ENCODE assay signal across 17 cellular contexts in the genomic region with DNA sequence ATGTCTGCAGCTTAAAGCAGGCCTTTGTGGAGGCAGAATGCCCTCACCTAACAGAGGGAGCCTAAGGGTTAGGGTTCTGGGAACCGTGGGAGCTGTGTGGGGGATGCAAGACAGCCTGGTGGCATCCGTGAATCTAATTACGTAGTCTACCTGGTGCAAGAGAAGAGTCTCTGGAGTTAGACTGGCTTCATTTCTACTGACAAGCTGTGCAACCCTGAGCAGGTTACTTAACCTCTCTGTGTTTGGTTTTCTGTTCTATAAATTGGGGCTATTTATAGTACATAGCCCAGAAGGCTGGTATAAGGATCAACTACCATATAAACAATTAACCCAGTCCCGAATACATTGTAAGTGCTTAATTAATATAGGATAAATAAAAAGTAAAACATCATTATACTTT. TPM values are rescaled to one million over a fixed set of nuclear protein-coding genes. Genes with fewer than 3 reads are reported as not detected.
DNase-seq lines count a peak whose midpoint lies in the region; ATAC-seq, FAIRE-seq and TF ChIP-seq lines count a peak whose summit lies in the region.
"Had no signal": no experiment of that assay in that cellular context is flagged by ENCODE, and none has a peak within 500 bp of the region (broad histone marks: within the 10 kb centered on the region; RNA-seq: fewer than 3 reads in every experiment).

No MANE protein-coding gene starts in this region.

- no peak for TF ChIP-seq POLR2A in H1 (IDR thresholded peaks at IDR 0.05; ENCODE audit: control extremely low read depth in 1 of 2, low read depth in 2 of 2, low read length in 2 of 2)
- no peak for TF ChIP-seq POLR2A in uterus (IDR thresholded peaks at IDR 0.05)
- no peak for TF ChIP-seq POLR2A in adrenal gland (IDR thresholded peaks at IDR 0.05)

- H3K4me1 ChIP-seq in HEK293 (ENCODE audit: control insufficient read depth, insufficient read depth, low read length): no peaks in the 10 kb centered on the region
- peaks cover 3 to 8% (median 4%) of the 10 kb centered on the region in 4 experiments; a peak in 5 of 7 replicates for H3K4me1 ChIP-seq in H1 (replicated peaks in 1 of 4; ENCODE audit: control insufficient read depth in 3 of 4, insufficient read depth in 4 of 4, low read length in 3 of 4)
- peaks cover 4 to 5% of the 10 kb centered on the region in 2 donors for H3K4me1 ChIP-seq in uterus
- H3K4me1 ChIP-seq in adrenal gland (replicated peaks in 1 of 2): peaks cover 0 to 10% of the 10 kb centered on the region in 2 donors
- H3K4me1 ChIP-seq: Caco-2, HAP-1 had no signal

- intact Hi-C loops in uterus (cut with DNase I; ENCODE audit: low total_unique reads) (no loop called here), adrenal gland (cut with DNase I) (no loop called here)

- H4K91ac ChIP-seq in H1 (replicated peaks; ENCODE audit: insufficient read length, low read length): no peak overlapping the region

- H3K9me3 ChIP-seq in HEK293 (ENCODE audit: control insufficient read depth, insufficient read depth, low read depth, low read length) (no peaks in the 10 kb centered on the region), H1 (ENCODE audit: insufficient read depth in 2 of 2, low read depth in 1 of 2, low read length in 1 of 2) (no peaks in the 10 kb centered on the region), uterus (no peaks in the 10 kb centered on the region), adrenal gland (replicated peaks in 1 of 3) (no peaks in the 10 kb centered on the region)
- H3K9me3 ChIP-seq: Caco-2, HAP-1 had no signal

- no peak overlapping the region for H4K5ac ChIP-seq in H1 (ENCODE audit: insufficient read length, low read depth, low read length)

- H3K4me2 ChIP-seq in H1 (ENCODE audit: insufficient read depth in 1 of 2, low read depth in 2 of 2, low read length in 2 of 2): no peak overlapping the region

- H3K4me3 ChIP-seq in HEK293 (ENCODE audit: low read depth, low read length) (no peak overlapping the region), H1 (ENCODE audit: extremely low read depth in 1 of 4, insufficient read depth in 2 of 4, low read depth in 3 of 4, low read length in 4 of 4) (no peak overlapping the region), uterus (no peak overlapping the region), adrenal gland (no peak overlapping the region)
- H3K4me3 ChIP-seq: HAP-1 had no signal

- H2BK12ac ChIP-seq in H1 (ENCODE audit: low read depth, low read length): no peak overlapping the region

- peaks cover 4% of the 10 kb centered on the region; the same call in 1 of the 2 replicates for H3K36me3 Mint-ChIP-seq in WTC11

- 96% methylated on average over 4 of the region's 4 CpGs; no CpG with 5 or more reads in 1 of the 2 experiments for WGBS in H1 (ENCODE audit: extremely low coverage in 1 of 2, insufficient coverage in 1 of 2, insufficient read length in 1 of 2, insufficient replicate concordance in 2 of 2, low coverage in 1 of 2, low lambda C conversion rate in 2 of 2, missing lambda C conversion rate in 1 of 2), 2 experiments
- WGBS in adrenal gland, 4 donors: 86 to 90% (median 89%) methylated on average over 4 of the region's 4 CpGs

- no peaks in the 10 kb centered on the region for H4K20me1 ChIP-seq in H1 (replicated peaks in 1 of 2; ENCODE audit: control insufficient read depth in 1 of 2, insufficient read depth in 2 of 2, low read length in 2 of 2)

- H3K27ac ChIP-seq in HEK293 (ENCODE audit: extremely low read depth, low read depth, low read length): no peak overlapping the region
- H3K27ac ChIP-seq in H1 (ENCODE audit: low read depth, low read length): no peak overlapping the region
- peak overlapping the region; percentile 74 to 98 for H3K27ac ChIP-seq in uterus
- no peak overlapping the region for H3K27ac ChIP-seq in adrenal gland
- H3K27ac ChIP-seq: C4-2B had no signal

- H3K27ac Mint-ChIP-seq in WTC11: no peak overlapping the region
- H3K27ac Mint-ChIP-seq: CD4-positive, alpha-beta T cell had no signal

- H3K79me1 ChIP-seq in H1 (ENCODE audit: low read depth, low read length): no peaks in the 10 kb centered on the region; the same call in 1 of the 2 replicates

- H3K4me1 Mint-ChIP-seq in WTC11: peaks cover 44% of the 10 kb centered on the region

- H3K9me3 Mint-ChIP-seq in WTC11: no peaks in the 10 kb centered on the region
- H3K9me3 Mint-ChIP-seq: CD4-positive, alpha-beta T cell had no signal

- H2BK5ac ChIP-seq in H1 (ENCODE audit: low read depth, low read length): no peak overlapping the region

- no peak overlapping the region for H2BK20ac ChIP-seq in H1 (ENCODE audit: low read length)

- H3K23me2 ChIP-seq in H1 (ENCODE audit: low read depth, low read length): no peaks in the 10 kb centered on the region; the same call in 1 of the 2 replicates

- no peak for DNase-seq in WTC11 (ENCODE audit: low spot score)
- DNase-seq in H1 (ENCODE audit: low read depth in 1 of 2, low spot score in 2 of 2): no peak
- no peak for DNase-seq in uterus
- no peak for DNase-seq in islet precursor cell
- DNase-seq in activated CD4-positive, alpha-beta T cell treated with anti-CD3 and anti-CD28 coated beads, Interleukin-2, amount 50 U/mL, for 4 hours: no peak
- no peak for DNase-seq in adrenal gland
- DNase-seq: AML-193; Caco-2; CD4-positive, alpha-beta T cell; DMS79; GDM1; KBM-7 had no signal

- H3K27me3 ChIP-seq in H1 (replicated peaks in 1 of 4; ENCODE audit: control insufficient read depth in 3 of 4, extremely low read depth in 1 of 4, insufficient read depth in 3 of 4, low read length in 3 of 4) (peaks cover 0 to 7% (median under 1%) of the 10 kb centered on the region in 4 experiments; a peak in 3 of 7 replicates), uterus (no peaks in the 10 kb centered on the region), adrenal gland (peaks cover 7% of the 10 kb centered on the region)

- peaks cover 22% of the 10 kb centered on the region for H3K27me3 Mint-ChIP-seq in WTC11 (ENCODE audit: low read depth)

- no peak overlapping the region for H2AFZ ChIP-seq in H1 (ENCODE audit: low read length)

- no peak overlapping the region for H3K14ac ChIP-seq in H1 (ENCODE audit: insufficient read length)

- TF ChIP-seq RAD21 in H1 (IDR thresholded peaks at IDR 0.05 in 1 of 2, conservative IDR thresholded peaks at IDR 0.05 in 1 of 2; ENCODE audit: low read depth in 2 of 2, low read length in 2 of 2): no peak

- no peak overlapping the region for H3K9ac ChIP-seq in H1 (replicated peaks in 1 of 4; ENCODE audit: extremely low read depth in 1 of 4, low read depth in 3 of 4, low read length in 3 of 4)

- H3K79me2 ChIP-seq in H1 (ENCODE audit: control insufficient read depth in 1 of 2, insufficient read depth in 2 of 2, low read length in 2 of 2): no peaks in the 10 kb centered on the region

- FAIRE-seq in H1 (lab: Jason Lieb, UNC): no peak
- FAIRE-seq: A204.1, D721Med had no signal

- H3K4ac ChIP-seq in H1 (replicated peaks; ENCODE audit: insufficient read length, low read depth, low read length): no peak overlapping the region

- CTCF ChIA-PET in HEK293 (lab: Yijun Ruan, JAX): interaction anchor here (1.1 kb wide), 1 partner anchor 47 kb away, joined by 3 read pairs; no protein-coding TSS in a partner anchor
- CTCF ChIA-PET in WTC11 (lab: Charles Lee): interaction anchor here (0.6 kb wide), 1 partner anchor 11 kb away, joined by 4 read pairs; no protein-coding TSS in a partner anchor
- CTCF ChIA-PET in H1 (lab: Charles Lee; ENCODE audit: partially characterized antibody): interaction anchor here (0.6 to 2.2 kb wide), 2 partner anchors 76 to 276 kb away, joined by 3 to 7 read pairs; no protein-coding TSS in a partner anchor

- no peak overlapping the region for H2AK5ac ChIP-seq in H1 (ENCODE audit: low read depth, low read length)

- no peak for TF ChIP-seq CTCF in HEK293 (tag by site-specific recombination; IDR thresholded peaks at IDR 0.05)
- no peak for TF ChIP-seq CTCF in WTC11 (IDR thresholded peaks at IDR 0.05)
- no peak for TF ChIP-seq CTCF in H1 (IDR thresholded peaks at IDR 0.05; ENCODE audit: control extremely low read depth in 1 of 3, insufficient read depth in 1 of 3, low read depth in 1 of 3, low read length in 3 of 3)
- TF ChIP-seq CTCF in uterus (IDR thresholded peaks at IDR 0.05): no peak
- TF ChIP-seq CTCF in adrenal gland (IDR thresholded peaks at IDR 0.05): no peak

- H3K23ac ChIP-seq in H1 (ENCODE audit: insufficient read length): no peak overlapping the region

- H3K36me3 ChIP-seq in HEK293 (ENCODE audit: control insufficient read depth in 2 of 2, insufficient read depth in 1 of 2, low read length in 2 of 2) (no peaks in the 10 kb centered on the region), H1 (ENCODE audit: control insufficient read depth in 2 of 4, insufficient read depth in 4 of 4, low read length in 3 of 4) (no peaks in the 10 kb centered on the region), uterus (no peaks in the 10 kb centered on the region), adrenal gland (replicated peaks in 1 of 2) (no peaks in the 10 kb centered on the region)
- H3K36me3 ChIP-seq: HAP-1 had no signal

- no peak overlapping the region for H3K4me3 Mint-ChIP-seq in WTC11
- H3K4me3 Mint-ChIP-seq: CD4-positive, alpha-beta T cell had no signal

- H4K8ac ChIP-seq in H1 (ENCODE audit: extremely low read depth, insufficient read depth, low read length): no peak overlapping the region

- H2BK15ac ChIP-seq in H1 (ENCODE audit: low read length): no peak overlapping the region

- no peak for TF ChIP-seq EP300 in H1 (IDR thresholded peaks at IDR 0.05; ENCODE audit: borderline replicate concordance in 1 of 2, low read depth in 2 of 2, low read length in 2 of 2)

- H3K18ac ChIP-seq in H1 (ENCODE audit: extremely low read depth, low read length): no peak overlapping the region

- H2BK120ac ChIP-seq in H1 (replicated peaks; ENCODE audit: low read depth, low read length): no peak overlapping the region

- H3K56ac ChIP-seq in H1 (replicated peaks; ENCODE audit: insufficient read length, low read depth, low read length): no peak overlapping the region

- POLR2A ChIA-PET in HEK293 (lab: Yijun Ruan, JAX): no interaction called here
- POLR2A ChIA-PET in WTC11 (lab: Charles Lee): interaction anchor here (1.2 kb wide), 1 partner anchor 9 kb away, joined by 3 read pairs; no protein-coding TSS in a partner anchor
- POLR2A ChIA-PET in H1 (lab: Charles Lee; ENCODE audit: partially characterized antibody): interaction anchor here (2.9 kb wide), 1 partner anchor 9 kb away, joined by 7 read pairs; no protein-coding TSS in a partner anchor

- ATAC-seq in WTC11: peak; percentile 21; the same call in 1 of the 2 replicates

RNA-seq across cellular contexts. Expression of a gene that starts 8.3 kb away (rescaled TPM):
- total RNA-seq in WTC11 (2021) (0.25 to 0.39 TPM (median 0.34 TPM) in 3 replicates), uterus (100 to 1,000 TPM in 1 of 4 donors, 10 to 100 TPM in 3; 20.0 to 173 (median 43.2) TPM), adrenal gland (1 to 10 TPM; 1.1 to 4.5 (median 3.7) TPM)
- 0.27 and 0.67 TPM in 2 replicates for total RNA-seq in H1 (2021; fragmentation: NEBNext Ultra II Directional; extraction: Animal tissue kit (Norgen Biotek cat#: 25700))
- polyA plus RNA-seq in H1 (2011; rRNA removed) (0.16 and 0.23 TPM in 2 replicates), adrenal gland (1 to 10 TPM; 1.4 to 4.1 (median 2.0) TPM)
- 0.21 TPM for polyA plus RNA-seq in H1 (2011; cell fraction: cytosol; rRNA removed)
- polyA plus RNA-seq in H1 (2011; cell fraction: nucleus; rRNA removed): 0.16 TPM
- 0.34 to 0.62 TPM (median 0.47 TPM) in 4 replicates for polyA plus RNA-seq in H1 (2012, experiment 1 of 2)
- 0.62 TPM for polyA plus RNA-seq in H1 (2012, experiment 2 of 2)
- 0.18 TPM for polyA plus RNA-seq in H1 (2013, experiment 1 of 2)
- polyA plus RNA-seq in H1 (2013, experiment 2 of 2): 0.22 TPM
- polyA minus RNA-seq in H1 (2011; rRNA and poly(A)+ RNA removed): 0.19 and 0.68 TPM in 2 replicates
- polyA minus RNA-seq in H1 (2011; cell fraction: cytosol; rRNA and poly(A)+ RNA removed): not detected
- not detected for polyA minus RNA-seq in H1 (2011; cell fraction: nucleus; rRNA and poly(A)+ RNA removed)
- total RNA-seq: Caco-2; CD4-positive, alpha-beta T cell had no signal

Comparison
In these comparisons a context has a peak if more than half of its experiments do, and no peak if none do; other contexts are left out.
1. H3K27ac ChIP-seq: peak in uterus (2 of 2); none in HEK293 (single experiment), H1 (single experiment) and adrenal gland (0 of 5).